28 cellular contexts compared by ENCODE assay signal in the genomic region with DNA sequence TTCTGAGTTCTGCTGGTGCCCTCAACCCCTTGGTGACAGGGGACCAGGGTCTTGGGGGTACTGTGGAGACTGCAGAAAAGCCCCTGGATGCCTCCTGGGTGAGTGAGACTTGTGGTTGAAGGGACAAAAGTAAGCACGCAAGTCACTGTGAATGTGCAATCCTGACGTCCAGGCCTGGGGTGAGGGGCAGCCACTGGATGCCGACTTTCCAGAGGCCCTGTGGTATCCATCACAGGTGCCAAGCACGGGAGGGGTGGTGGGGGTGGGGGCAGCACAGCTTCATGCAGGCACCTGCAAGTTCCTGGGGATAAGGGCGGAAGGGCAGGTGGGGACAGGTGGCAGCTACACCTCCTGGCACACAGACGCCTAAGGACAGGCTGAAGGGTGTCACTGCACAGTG. TPM values are rescaled to one million over a fixed set of nuclear protein-coding genes. Genes with fewer than 3 reads are reported as not detected.
DNase-seq lines count a peak whose midpoint lies in the region; ATAC-seq and TF ChIP-seq lines count a peak whose summit lies in the region.
"Had no signal": no experiment of that assay in that cellular context is flagged by ENCODE, and none has a peak within 500 bp of the region (broad histone marks: within the 10 kb centered on the region; RNA-seq: fewer than 3 reads in every experiment).

No MANE protein-coding gene starts in this region.

- H3K79me2 ChIP-seq in trophoblast cell (ENCODE audit: control insufficient read depth, insufficient read depth, low read length, poor library complexity) = peaks cover 2% of the 10 kb centered on the region

- H4K8ac ChIP-seq in trophoblast cell (ENCODE audit: low read depth, low read length) = no peak overlapping the region

- no peak overlapping the region for H3K14ac ChIP-seq in trophoblast cell (ENCODE audit: low read length)

- TF ChIP-seq POLR2A in adrenal gland (IDR thresholded peaks at IDR 0.05) = no peak

- intact Hi-C loops in heart right ventricle (cut with DNase I) = no loop called here
- intact Hi-C loops in left ventricle myocardium superior (cut with micrococcal nuclease) = no loop called here
- intact Hi-C loops in adrenal gland (cut with DNase I) = no loop called here

- peaks cover 1 to 50% (median 25%) of the 10 kb centered on the region in 9 donors for H3K4me1 ChIP-seq in heart right ventricle
- peaks cover 25 to 48% of the 10 kb centered on the region in 2 donors for H3K4me1 ChIP-seq in adrenal gland (replicated peaks in 1 of 2)
- H3K4me1 ChIP-seq in trophoblast cell (ENCODE audit: control insufficient read depth in 1 of 2, insufficient read depth in 2 of 2, low read length in 2 of 2) = peaks cover 7 to 10% of the 10 kb centered on the region in 2 experiments

- no peak overlapping the region for H3K9ac ChIP-seq in trophoblast cell (ENCODE audit: low read length)
- H3K9ac ChIP-seq: KMS-11 had no signal

- peaks cover 0 to 94% (median 17%) of the 10 kb centered on the region in 9 donors for H3K36me3 ChIP-seq in heart right ventricle
- peaks cover 0 to 27% of the 10 kb centered on the region in 2 donors for H3K36me3 ChIP-seq in adrenal gland (replicated peaks in 1 of 2)
- H3K36me3 ChIP-seq in trophoblast cell (ENCODE audit: control insufficient read depth in 1 of 2, insufficient read depth in 2 of 2, low read length in 2 of 2) = peaks cover 72 to 83% of the 10 kb centered on the region in 2 experiments

- H3K9me3 ChIP-seq in heart right ventricle = no peaks in the 10 kb centered on the region
- no peaks in the 10 kb centered on the region for H3K9me3 ChIP-seq in adrenal gland (replicated peaks in 1 of 3)
- no peaks in the 10 kb centered on the region for H3K9me3 ChIP-seq in trophoblast cell (ENCODE audit: insufficient read depth, low read depth, low read length)
- H3K9me3 ChIP-seq: lower lobe of right lung, MG63 had no signal

- H2BK5ac ChIP-seq in trophoblast cell (ENCODE audit: low read depth, low read length, poor library complexity) = no peak overlapping the region

- H4K91ac ChIP-seq in trophoblast cell (ENCODE audit: low read depth, low read length) = no peak overlapping the region

- DNase-seq in heart right ventricle = no peak
- DNase-seq in left ventricle myocardium superior = no peak
- DNase-seq in adrenal gland = peak in 2 of 7 donors; percentile 54 to 63
- no peak for DNase-seq in trophoblast cell
- DNase-seq in SHP77 (lab: John Stamatoyannopoulos, UW) = no peak
- DNase-seq: activated B cell treated with CpG ODN at 0.5 μM for 24 hours; activated CD4-positive, alpha-beta T cell treated with anti-CD3 and anti-CD28 coated beads, Interleukin-2, amount 10 ng/mL, durations not matched to agents 7 days and 5 days; activated naive CD4-positive, alpha-beta T cell treated with Interleukin-2 at 50 U/mL for 16 hours; CD4-positive, alpha-beta memory T cell; EL; foreskin melanocyte; GOT3; kidney glomerular epithelial cell; lower lobe of right lung; MG63; midbrain; natural killer cell; NCI-H446 treated with DMSO at 0.1 percent for 48 hours; OCI-M1; stimulated activated CD4-positive, alpha-beta T cell treated with anti-CD3 and anti-CD28 coated beads, Interleukin-1b, Interleukin-23, amount 100 ng/mL, for 48 hours; stimulated activated naive CD8-positive, alpha-beta T cell treated with anti-CD3 and anti-CD28 coated beads, Interleukin-15, Interleukin-2, amounts not matched to agents 100 U/mL and 50 U/mL, for 24 hours had no signal

- no peak overlapping the region for H4K12ac ChIP-seq in trophoblast cell (ENCODE audit: low read depth, low read length)

- H3K18ac ChIP-seq in trophoblast cell (ENCODE audit: low read length) = peak overlapping the region; percentile 16

- H2BK120ac ChIP-seq in trophoblast cell (ENCODE audit: insufficient read depth, low read length, poor library complexity) = no peak overlapping the region

- no peak overlapping the region for H2AFZ ChIP-seq in trophoblast cell (ENCODE audit: insufficient read depth, low read length, poor library complexity)
- H2AFZ ChIP-seq: hepatocyte had no signal

- H3K4me3 ChIP-seq in heart right ventricle (no peak overlapping the region), adrenal gland (no peak overlapping the region), trophoblast cell (ENCODE audit: low read depth, low read length) (no peak overlapping the region)
- H3K4me3 ChIP-seq: hepatocyte, lower lobe of right lung, MG63 had no signal

- H3K23ac ChIP-seq in trophoblast cell (ENCODE audit: low read length) = no peak overlapping the region

- H3K27ac ChIP-seq in heart right ventricle (peak overlapping the region in 9 of 10 donors; percentile 6 to 71 (median 62)), adrenal gland (peak overlapping the region in 3 of 5 donors; percentile 23 to 69 (median 28)), trophoblast cell (ENCODE audit: low read depth, low read length) (no peak overlapping the region), temporal lobe (ENCODE audit: low read depth, low read length) (peak overlapping the region; percentile 54)
- H3K27ac ChIP-seq: hepatocyte, HL-60, KMS-11, lower lobe of right lung had no signal

- ATAC-seq in heart right ventricle (peak in 4 of 8 donors; percentile 1 to 8 (median 3)), left ventricle myocardium superior (no peak), HG02610 (IDR thresholded peaks at IDR 0.05; ENCODE audit: unreplicated experiment) (no peak), HG03175 (IDR thresholded peaks at IDR 0.05; ENCODE audit: unreplicated experiment) (no peak)
- ATAC-seq: natural killer cell; SK-N-SH treated with all-trans-retinoic acid at 6 μM for 48 hours; stimulated activated naive CD8-positive, alpha-beta T cell treated with anti-CD3 and anti-CD28 coated beads, Interleukin-15, Interleukin-2, amounts not matched to agents 100 U/mL and 50 U/mL, for 24 hours had no signal

- WGBS in heart right ventricle, 2 donors = 81 to 82% methylated on average over 6 of the region's 6 CpGs
- 41 to 75% (median 57%) methylated on average over 4 to 6 of the region's 6 CpGs for WGBS in adrenal gland, 4 donors
- no CpG with 5 or more reads among the region's 6 CpGs for WGBS in trophoblast cell (ENCODE audit: extremely low coverage, insufficient coverage, insufficient read length)

- no peak overlapping the region for H2AK5ac ChIP-seq in trophoblast cell (ENCODE audit: low read length)

- peak overlapping the region; percentile 16 for H3K4ac ChIP-seq in trophoblast cell (ENCODE audit: low read depth, low read length)

- no peak for TF ChIP-seq CTCF in heart right ventricle (IDR thresholded peaks at IDR 0.05)
- TF ChIP-seq CTCF in adrenal gland (IDR thresholded peaks at IDR 0.05) = no peak

- H3K27me3 ChIP-seq in heart right ventricle (no peaks in the 10 kb centered on the region), adrenal gland (no peaks in the 10 kb centered on the region), trophoblast cell (ENCODE audit: insufficient read depth, low read length) (no peaks in the 10 kb centered on the region)
- H3K27me3 ChIP-seq: hepatocyte, MG63 had no signal

- no peaks in the 10 kb centered on the region for H3K79me1 ChIP-seq in trophoblast cell (ENCODE audit: low read length)

- H3K4me2 ChIP-seq in trophoblast cell (ENCODE audit: low read length) = no peak overlapping the region
- H3K4me2 ChIP-seq: hepatocyte, KMS-11 had no signal

- H2BK12ac ChIP-seq in trophoblast cell (ENCODE audit: low read length) = no peak overlapping the region

RNA-seq across cellular contexts. Expression of a gene that starts 20.1 kb away (rescaled TPM):
- total RNA-seq in heart right ventricle = 100 to 1,000 TPM in 2 of 10 donors, 10 to 100 TPM in 8; 72.6 to 113 (median 90.2) TPM
- 10 to 100 TPM; 61.9 to 80.0 TPM for polyA plus RNA-seq in heart right ventricle
- total RNA-seq in left ventricle myocardium superior = 92.6 TPM
- total RNA-seq in adrenal gland = 100 to 1,000 TPM in 2 of 8 donors, 10 to 100 TPM in 6; 57.4 to 123 (median 79.4) TPM
- 100 to 1,000 TPM in 1 of 3 donors, 10 to 100 TPM in 2; 78.7 to 242 (median 80.0) TPM for polyA plus RNA-seq in adrenal gland
- polyA plus RNA-seq in trophoblast cell (2013) = 238 and 250 TPM in 2 replicates
- total RNA-seq in temporal lobe = 38.4 TPM

RNA-seq across cellular contexts. Expression of a gene that starts 20.5 kb away (rescaled TPM):
- total RNA-seq in heart right ventricle = 10 to 100 TPM; 12.2 to 36.2 (median 19.4) TPM
- 10 to 100 TPM; 31.1 to 40.2 TPM for polyA plus RNA-seq in heart right ventricle
- 31.1 TPM for total RNA-seq in left ventricle myocardium superior
- total RNA-seq in adrenal gland = 10 to 100 TPM; 18.7 to 39.1 (median 28.5) TPM
- polyA plus RNA-seq in adrenal gland = 10 to 100 TPM; 29.4 to 32.6 (median 30.2) TPM
- 132 and 134 TPM in 2 replicates for polyA plus RNA-seq in trophoblast cell (2013)
- 6.6 TPM for total RNA-seq in temporal lobe

RNA-seq across cellular contexts. Expression of a gene that starts 57.6 kb away (rescaled TPM):
- total RNA-seq in heart right ventricle (100 to 1,000 TPM in 1 of 10 donors, 10 to 100 TPM in 9; 28.9 to 104 (median 42.3) TPM), left ventricle myocardium superior (59.4 TPM), adrenal gland (100 to 1,000 TPM; 148 to 272 (median 252) TPM), temporal lobe (2.0 TPM)
- polyA plus RNA-seq in heart right ventricle (10 to 100 TPM; 20.9 to 44.1 TPM), adrenal gland (10 to 100 TPM; 31.0 to 74.7 (median 39.3) TPM)
- polyA plus RNA-seq in trophoblast cell (2013) = 167 and 177 TPM in 2 replicates

Comparison
In these comparisons a context has a peak if more than half of its experiments do, and no peak if none do; other contexts are left out.
1. RNA of a gene that starts 57.6 kb away (total RNA-seq): 148 to 272 TPM in adrenal gland, 59.4 TPM in left ventricle myocardium superior (single experiment) and 28.9 to 104 TPM in heart right ventricle; 2.0 TPM in temporal lobe (single experiment); every median in the first group is over 10 times any median in the second.